Comparison of ENCODE assay signal across 1 cellular context in the genomic region with DNA sequence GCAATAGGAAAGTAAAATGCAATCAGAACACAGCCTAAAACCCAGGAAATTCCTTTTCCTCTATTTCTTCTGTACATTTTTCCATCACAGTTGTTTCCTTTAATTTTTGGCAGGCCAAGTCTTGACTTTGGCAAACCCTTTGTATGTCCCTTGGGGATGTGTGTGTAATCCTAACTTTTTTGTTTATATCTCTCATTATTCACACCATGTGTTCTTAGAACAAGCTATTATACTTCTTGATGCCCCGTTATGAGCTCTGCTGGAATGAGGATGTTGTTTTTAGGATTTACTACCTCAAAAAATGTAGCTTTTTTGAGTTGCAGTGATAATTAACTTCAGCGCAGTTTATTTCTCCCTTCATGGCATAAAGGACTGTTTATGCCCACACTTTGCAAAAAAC.
TF ChIP-seq lines count a peak whose summit lies in the region.

No MANE protein-coding gene starts in this region.

TF ChIP-seq in HepG2, 621 proteins besides CTCF, POLR2A, EP300 and RAD21 (continued from another document):
- TF ChIP-seq, protein P1, sequence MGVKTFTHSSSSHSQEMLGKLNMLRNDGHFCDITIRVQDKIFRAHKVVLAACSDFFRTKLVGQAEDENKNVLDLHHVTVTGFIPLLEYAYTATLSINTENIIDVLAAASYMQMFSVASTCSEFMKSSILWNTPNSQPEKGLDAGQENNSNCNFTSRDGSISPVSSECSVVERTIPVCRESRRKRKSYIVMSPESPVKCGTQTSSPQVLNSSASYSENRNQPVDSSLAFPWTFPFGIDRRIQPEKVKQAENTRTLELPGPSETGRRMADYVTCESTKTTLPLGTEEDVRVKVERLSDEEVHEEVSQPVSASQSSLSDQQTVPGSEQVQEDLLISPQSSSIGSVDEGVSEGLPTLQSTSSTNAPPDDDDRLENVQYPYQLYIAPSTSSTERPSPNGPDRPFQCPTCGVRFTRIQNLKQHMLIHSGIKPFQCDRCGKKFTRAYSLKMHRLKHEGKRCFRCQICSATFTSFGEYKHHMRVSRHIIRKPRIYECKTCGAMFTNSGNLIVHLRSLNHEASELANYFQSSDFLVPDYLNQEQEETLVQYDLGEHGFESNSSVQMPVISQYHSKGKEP (CRISPR knock-in tag; IDR thresholded peaks at IDR 0.05), result no peak
- TF ChIP-seq NCOR1 (IDR thresholded peaks at IDR 0.05; ENCODE audit: borderline replicate concordance, low read length) (no peak), NONO (IDR thresholded peaks at IDR 0.05) (no peak), NONO (CRISPR knock-in tag; conservative IDR thresholded peaks at IDR 0.05) (no peak), ISL2 (CRISPR knock-in tag; IDR thresholded peaks at IDR 0.05) (no peak), ZNF616 (CRISPR knock-in tag; IDR thresholded peaks at IDR 0.05; ENCODE audit: low read depth) (no peak)
- TF ChIP-seq, protein P2, sequence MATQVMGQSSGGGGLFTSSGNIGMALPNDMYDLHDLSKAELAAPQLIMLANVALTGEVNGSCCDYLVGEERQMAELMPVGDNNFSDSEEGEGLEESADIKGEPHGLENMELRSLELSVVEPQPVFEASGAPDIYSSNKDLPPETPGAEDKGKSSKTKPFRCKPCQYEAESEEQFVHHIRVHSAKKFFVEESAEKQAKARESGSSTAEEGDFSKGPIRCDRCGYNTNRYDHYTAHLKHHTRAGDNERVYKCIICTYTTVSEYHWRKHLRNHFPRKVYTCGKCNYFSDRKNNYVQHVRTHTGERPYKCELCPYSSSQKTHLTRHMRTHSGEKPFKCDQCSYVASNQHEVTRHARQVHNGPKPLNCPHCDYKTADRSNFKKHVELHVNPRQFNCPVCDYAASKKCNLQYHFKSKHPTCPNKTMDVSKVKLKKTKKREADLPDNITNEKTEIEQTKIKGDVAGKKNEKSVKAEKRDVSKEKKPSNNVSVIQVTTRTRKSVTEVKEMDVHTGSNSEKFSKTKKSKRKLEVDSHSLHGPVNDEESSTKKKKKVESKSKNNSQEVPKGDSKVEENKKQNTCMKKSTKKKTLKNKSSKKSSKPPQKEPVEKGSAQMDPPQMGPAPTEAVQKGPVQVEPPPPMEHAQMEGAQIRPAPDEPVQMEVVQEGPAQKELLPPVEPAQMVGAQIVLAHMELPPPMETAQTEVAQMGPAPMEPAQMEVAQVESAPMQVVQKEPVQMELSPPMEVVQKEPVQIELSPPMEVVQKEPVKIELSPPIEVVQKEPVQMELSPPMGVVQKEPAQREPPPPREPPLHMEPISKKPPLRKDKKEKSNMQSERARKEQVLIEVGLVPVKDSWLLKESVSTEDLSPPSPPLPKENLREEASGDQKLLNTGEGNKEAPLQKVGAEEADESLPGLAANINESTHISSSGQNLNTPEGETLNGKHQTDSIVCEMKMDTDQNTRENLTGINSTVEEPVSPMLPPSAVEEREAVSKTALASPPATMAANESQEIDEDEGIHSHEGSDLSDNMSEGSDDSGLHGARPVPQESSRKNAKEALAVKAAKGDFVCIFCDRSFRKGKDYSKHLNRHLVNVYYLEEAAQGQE (IDR thresholded peaks at IDR 0.05; ENCODE audit: borderline replicate concordance in 1 of 2, low read depth in 1 of 2, low read length in 2 of 2), result no peak
